In the genomic region with DNA sequence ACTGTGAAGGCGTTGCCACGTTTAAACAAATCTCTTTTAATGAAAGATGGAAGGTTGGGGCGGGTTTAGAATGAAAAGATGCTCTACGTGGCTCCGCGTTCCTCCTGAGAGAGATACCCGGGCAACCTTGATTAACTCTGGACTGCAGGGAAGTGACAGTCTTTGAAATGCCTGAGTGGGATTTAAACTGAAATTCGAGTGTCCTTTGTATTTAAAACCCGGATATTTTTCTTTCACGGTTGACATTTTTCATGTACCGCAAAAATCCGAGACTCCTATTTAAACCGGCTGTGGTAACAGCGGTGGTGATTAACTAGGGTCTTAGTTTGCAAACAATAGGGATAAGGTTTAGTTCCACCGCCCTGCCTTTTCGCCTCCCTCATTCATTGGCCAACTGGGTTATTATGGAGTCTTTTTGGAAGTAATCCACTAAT, we compare ENCODE assay signal across 8 cellular contexts. TPM values are rescaled to one million over a fixed set of nuclear protein-coding genes. Genes with fewer than 3 reads are reported as not detected.
A peak's percentile ranks its signal among the peaks of the same experiment; 100 is the strongest.
DNase-seq lines count a peak whose midpoint lies in the region; ATAC-seq and TF ChIP-seq lines count a peak whose summit lies in the region.

No MANE protein-coding gene starts in this region.

- H3K27ac ChIP-seq in SK-N-MC = peak overlapping the region; percentile 65; the same call in 1 of the 2 replicates
- H3K27ac ChIP-seq in esophagus (ENCODE audit: low read depth in 2 of 2, low read length in 1 of 2) = peak overlapping the region; percentile 90 to 92

- no peaks in the 10 kb centered on the region for H3K36me3 Mint-ChIP-seq in natural killer cell

- no peaks in the 10 kb centered on the region for H3K27me3 ChIP-seq in esophagus (ENCODE audit: control insufficient read depth in 1 of 2, insufficient read depth in 2 of 2, low read length in 2 of 2)

- no peaks in the 10 kb centered on the region for H3K4me1 ChIP-seq in esophagus (ENCODE audit: control insufficient read depth in 2 of 2, insufficient read depth in 2 of 2, low read length in 1 of 2)

- H3K9ac ChIP-seq in SK-N-MC (ENCODE audit: insufficient read length) = peak overlapping the region; percentile 88

- H3K27me3 Mint-ChIP-seq in natural killer cell (ENCODE audit: low read depth in 2 of 2) = peaks cover 0 to 3% of the 10 kb centered on the region in 2 donors

- H3K9me3 ChIP-seq in SK-N-MC (ENCODE audit: low read depth, low read length) = no peaks in the 10 kb centered on the region
- H3K9me3 ChIP-seq in esophagus (ENCODE audit: control insufficient read depth in 2 of 2, insufficient read depth in 1 of 2, low read depth in 1 of 2, low read length in 1 of 2) = no peaks in the 10 kb centered on the region

- WGBS in esophagus, 2 donors = 0 to 1% methylated on average over 16 of the region's 16 CpGs

- intact Hi-C loops in natural killer cell (cut with micrococcal nuclease) = loop anchor here (1.0 kb wide), 1 partner anchor 63 kb away; the partner anchor contains the start of gene SCFD1

- peak overlapping the region; percentile 98 for H3K4me3 Mint-ChIP-seq in natural killer cell

- TF ChIP-seq CTCF in natural killer cell (IDR thresholded peaks at IDR 0.05) = no peak

- DNase-seq in AG08396 (ENCODE audit: low spot score) = peak; percentile 33
- DNase-seq in HuH-7 (ENCODE audit: low spot score) = peak; percentile 52
- no peak for DNase-seq in SK-N-MC (ENCODE audit: low read depth, low spot score)
- DNase-seq in natural killer cell = no peak
- no peak for DNase-seq in ureter (ENCODE audit: low spot score)

- H3K36me3 ChIP-seq in SK-N-MC (ENCODE audit: insufficient read depth, low read length) = peaks cover 31% of the 10 kb centered on the region
- H3K36me3 ChIP-seq in esophagus (ENCODE audit: control insufficient read depth in 2 of 2, insufficient read depth in 2 of 2, low read length in 1 of 2) = no peaks in the 10 kb centered on the region

- peaks cover 39 to 43% of the 10 kb centered on the region in 2 donors for H3K4me1 Mint-ChIP-seq in natural killer cell

- ATAC-seq in GM18907 (IDR thresholded peaks at IDR 0.05; ENCODE audit: unreplicated experiment) = peak; percentile 30
- ATAC-seq in natural killer cell = peak; percentile 7 to 14 (median 7)
- no peak for ATAC-seq in GM18520 (IDR thresholded peaks at IDR 0.05; ENCODE audit: unreplicated experiment)

- H3K9me3 Mint-ChIP-seq in natural killer cell = no peaks in the 10 kb centered on the region

- H3K27ac Mint-ChIP-seq in natural killer cell = peak overlapping the region; percentile 92 to 96

- H3K4me3 ChIP-seq in SK-N-MC (peak overlapping the region; percentile 97), esophagus (ENCODE audit: low read depth in 1 of 2, low read length in 2 of 2) (peak overlapping the region; percentile 94 to 97)

RNA-seq across cellular contexts. Expression of gene G2E3, which starts 0.7 kb away (rescaled TPM):
- 1 to 10 TPM; 3.2 to 3.4 TPM for polyA plus RNA-seq in esophagus
- 10 to 100 TPM; 28.7 to 47.1 (median 33.4) TPM for total RNA-seq in natural killer cell
- total RNA-seq in ureter = 20.8 TPM

Comparison
In these comparisons a context has a peak if more than half of its experiments do, and no peak if none do; other contexts are left out.
1. DNase-seq: peak in AG08396 (single experiment) and HuH-7 (single experiment); none in SK-N-MC (single experiment), natural killer cell (single experiment) and ureter (single experiment).